In the genomic region with DNA sequence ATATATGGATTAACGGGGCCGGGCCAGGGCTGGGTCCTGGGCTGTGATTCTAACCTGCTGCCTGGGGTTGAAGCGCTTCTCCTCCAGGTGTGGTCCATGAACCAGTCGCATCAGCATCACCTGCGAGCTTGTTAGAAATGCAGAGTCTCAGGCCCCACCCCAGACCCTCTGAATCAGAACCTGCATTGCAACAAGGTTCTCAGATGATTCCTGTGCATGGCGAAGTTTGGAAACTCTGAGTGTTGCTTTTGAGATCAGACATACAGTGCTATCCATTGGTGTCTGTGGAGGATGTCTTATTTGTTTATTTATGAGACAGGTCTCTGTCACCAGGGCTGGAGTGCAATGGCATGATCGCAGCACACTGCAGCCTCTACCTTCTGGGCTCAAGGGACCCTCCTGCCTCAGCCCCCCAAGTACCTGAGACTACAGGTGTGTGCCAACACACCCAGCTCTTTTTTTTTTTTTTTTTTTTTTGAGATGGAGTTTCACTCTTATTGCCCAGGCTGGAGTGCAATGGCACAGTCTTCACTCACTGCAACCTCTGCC, we compare ENCODE assay signal across 19 cellular contexts.
DNase-seq lines count a peak whose midpoint lies in the region; ATAC-seq lines count a peak whose summit lies in the region.
"Had no signal": no experiment of that assay in that cellular context is flagged by ENCODE, and none has a peak within 500 bp of the region (broad histone marks: within the 10 kb centered on the region; RNA-seq: fewer than 3 reads in every experiment).

No MANE protein-coding gene starts in this region.

- no peaks in the 10 kb centered on the region for H3K9me3 ChIP-seq in T-helper 17 cell (ENCODE audit: control insufficient read depth, low read length, poor library complexity, severe bottlenecking)
- no peaks in the 10 kb centered on the region for H3K9me3 ChIP-seq in neuronal stem cell (replicated peaks in 1 of 2; ENCODE audit: control insufficient read depth in 2 of 2, insufficient read depth in 1 of 2, low read depth in 1 of 2, low read length in 2 of 2)
- H3K9me3 ChIP-seq: transverse colon had no signal

- no peak overlapping the region for H3K4ac ChIP-seq in neuronal stem cell (ENCODE audit: low read length)

- WGBS in neuronal stem cell (ENCODE audit: extremely low coverage in 2 of 2, insufficient read length in 2 of 2, insufficient replicate concordance in 1 of 2), 2 donors = no CpG with 5 or more reads among the region's 7 CpGs

- H3K4me3 Mint-ChIP-seq in activated naive CD4-positive, alpha-beta T cell treated with anti-CD3 and anti-CD28 coated beads for 36 hours = no peak overlapping the region
- H3K4me3 Mint-ChIP-seq in T-helper 17 cell = no peak overlapping the region
- no peak overlapping the region for H3K4me3 Mint-ChIP-seq in activated naive CD8-positive, alpha-beta T cell treated with anti-CD3 and anti-CD28 coated beads, Interleukin-2, amount 10 ng/mL, durations not matched to agents 7 days and 5 days
- H3K4me3 Mint-ChIP-seq: CD14-positive monocyte; stimulated activated naive B cell treated with anti-CD40 and anti-IgM and Interleukin-4, amounts not matched to agents 10 μg/mL and 1 μg/mL and 100 μg/mL, for 72 hours had no signal

- no peak overlapping the region for H3K23ac ChIP-seq in neuronal stem cell (ENCODE audit: low read depth, low read length, poor library complexity)

- no peak overlapping the region for H3K27ac ChIP-seq in neuronal stem cell (replicated peaks; ENCODE audit: low read length)

- peaks cover 14 to 29% of the 10 kb centered on the region in 2 donors for H3K4me1 ChIP-seq in neuronal stem cell (ENCODE audit: control insufficient read depth in 2 of 2, insufficient read depth in 1 of 2, low read depth in 1 of 2, low read length in 2 of 2)

- no peak overlapping the region for H3K4me3 ChIP-seq in neuronal stem cell (ENCODE audit: low read length in 2 of 2)
- H3K4me3 ChIP-seq: K562, transverse colon had no signal

- no peaks in the 10 kb centered on the region for H3K79me1 ChIP-seq in neuronal stem cell (ENCODE audit: low read depth, low read length)

- H2BK5ac ChIP-seq in neuronal stem cell (ENCODE audit: low read length) = no peak overlapping the region

- intact Hi-C loops in activated naive CD4-positive, alpha-beta T cell treated with anti-CD3 and anti-CD28 coated beads for 36 hours (cut with micrococcal nuclease) = loop anchor here (5.0 kb wide), 1 partner anchor 350 kb away; the partner anchor contains the start of gene BPTF

- no peak overlapping the region for H2AK5ac ChIP-seq in neuronal stem cell (ENCODE audit: low read depth, low read length)

- no peak overlapping the region for H4K8ac ChIP-seq in neuronal stem cell (ENCODE audit: low read depth, low read length)

- H3K27me3 Mint-ChIP-seq in activated naive CD4-positive, alpha-beta T cell treated with anti-CD3 and anti-CD28 coated beads for 36 hours (ENCODE audit: low read depth) = no peaks in the 10 kb centered on the region
- no peaks in the 10 kb centered on the region for H3K27me3 Mint-ChIP-seq in T-helper 17 cell
- no peaks in the 10 kb centered on the region for H3K27me3 Mint-ChIP-seq in activated naive CD8-positive, alpha-beta T cell treated with anti-CD3 and anti-CD28 coated beads, Interleukin-2, amount 10 ng/mL, durations not matched to agents 7 days and 5 days
- H3K27me3 Mint-ChIP-seq: stimulated activated naive B cell treated with anti-CD40 and anti-IgM and Interleukin-4, amounts not matched to agents 10 μg/mL and 1 μg/mL and 100 μg/mL, for 72 hours had no signal

- CTCF ChIA-PET in activated naive CD4-positive, alpha-beta T cell treated with anti-CD3 and anti-CD28 coated beads for 36 hours (lab: Charles Lee) = interaction anchor here (0.6 to 13.8 kb wide), 8 partner anchors 12 to 99 kb away, joined by 3 to 245 read pairs (median 18); partner anchors contain the start of gene PITPNC1

- ATAC-seq in T-helper 17 cell (no peak), HG02938 (IDR thresholded peaks at IDR 0.05; ENCODE audit: unreplicated experiment) (no peak), GM21447 (IDR thresholded peaks at IDR 0.05; ENCODE audit: unreplicated experiment) (no peak)
- ATAC-seq in activated naive CD8-positive, alpha-beta T cell treated with anti-CD3 and anti-CD28 coated beads, Interleukin-2, amount 10 ng/mL, durations not matched to agents 7 days and 5 days (ENCODE audit: low read depth) = no peak
- ATAC-seq: K562; sciatic nerve; stimulated activated naive B cell treated with anti-CD40 and anti-IgM and Interleukin-4, amounts not matched to agents 10 μg/mL and 1 μg/mL and 100 μg/mL, for 72 hours had no signal

- no peak overlapping the region for H3K14ac ChIP-seq in neuronal stem cell (ENCODE audit: low read length)

- peak overlapping the region; percentile 99 for H3K27ac Mint-ChIP-seq in activated naive CD4-positive, alpha-beta T cell treated with anti-CD3 and anti-CD28 coated beads for 36 hours
- H3K27ac Mint-ChIP-seq in T-helper 17 cell = peak overlapping the region; percentile 98
- peak overlapping the region; percentile 70 for H3K27ac Mint-ChIP-seq in activated naive CD8-positive, alpha-beta T cell treated with anti-CD3 and anti-CD28 coated beads, Interleukin-2, amount 10 ng/mL, durations not matched to agents 7 days and 5 days
- H3K27ac Mint-ChIP-seq: stimulated activated naive B cell treated with anti-CD40 and anti-IgM and Interleukin-4, amounts not matched to agents 10 μg/mL and 1 μg/mL and 100 μg/mL, for 72 hours had no signal

- no peak overlapping the region for H4K91ac ChIP-seq in neuronal stem cell (ENCODE audit: low read depth, low read length, poor library complexity)

- H2BK15ac ChIP-seq in neuronal stem cell (ENCODE audit: low read length) = peak overlapping the region; percentile 72

- H3K4me2 ChIP-seq in neuronal stem cell (ENCODE audit: insufficient read depth, low read length, poor library complexity, severe bottlenecking) = no peak overlapping the region

- peaks cover 73% of the 10 kb centered on the region for H3K4me1 Mint-ChIP-seq in activated naive CD4-positive, alpha-beta T cell treated with anti-CD3 and anti-CD28 coated beads for 36 hours (ENCODE audit: low read depth)
- peaks cover 51% of the 10 kb centered on the region for H3K4me1 Mint-ChIP-seq in T-helper 17 cell
- H3K4me1 Mint-ChIP-seq in activated naive CD8-positive, alpha-beta T cell treated with anti-CD3 and anti-CD28 coated beads, Interleukin-2, amount 10 ng/mL, durations not matched to agents 7 days and 5 days = peaks cover 65% of the 10 kb centered on the region

- peak; percentile 63 for DNase-seq in activated naive CD4-positive, alpha-beta T cell treated with anti-CD3 and anti-CD28 coated beads for 36 hours
- DNase-seq in activated naive CD4-positive, alpha-beta T cell (lab: John Stamatoyannopoulos, UW) = no peak
- DNase-seq in T-helper 17 cell (no peak), neuronal stem cell (ENCODE audit: low spot score) (no peak), nucleus accumbens (lab: John Stamatoyannopoulos, UW) (no peak)
- DNase-seq in activated naive CD8-positive, alpha-beta T cell treated with anti-CD3 and anti-CD28 coated beads, Interleukin-2, amount 10 ng/mL, durations not matched to agents 7 days and 5 days = no peak
- DNase-seq: effector CD8-positive, alpha-beta T cell; GDM1; mesenchymal stem cell; MM.1S; NCI-H1436 treated with DMSO at 0.1 percent for 48 hours; NCI-H526 treated with DMSO at 0.1 percent for 48 hours; stimulated activated naive B cell treated with anti-CD40 and anti-IgM and Interleukin-4, amounts not matched to agents 10 μg/mL and 1 μg/mL and 100 μg/mL, for 72 hours; transverse colon had no signal

- no peak overlapping the region for H2BK120ac ChIP-seq in neuronal stem cell (ENCODE audit: low read depth, low read length)

- no peaks in the 10 kb centered on the region for H3K36me3 ChIP-seq in neuronal stem cell (replicated peaks in 1 of 2; ENCODE audit: control insufficient read depth in 2 of 2, insufficient read depth in 2 of 2, low read length in 2 of 2)
- H3K36me3 ChIP-seq: transverse colon had no signal

- H3K27me3 ChIP-seq in neuronal stem cell (ENCODE audit: control insufficient read depth in 3 of 3, insufficient read depth in 3 of 3, low read depth in 1 of 3, low read length in 3 of 3) = no peaks in the 10 kb centered on the region
- H3K27me3 ChIP-seq: transverse colon had no signal

- H2BK12ac ChIP-seq in neuronal stem cell (ENCODE audit: low read length) = no peak overlapping the region

- POLR2A ChIA-PET in activated naive CD8-positive, alpha-beta T cell treated with anti-CD3 and anti-CD28 coated beads, Interleukin-2, amount 10 ng/mL, durations not matched to agents 7 days and 5 days (lab: Charles Lee) = interaction anchor here (1.0 to 7.7 kb wide), 9 partner anchors 8 to 99 kb away, joined by 3 to 120 read pairs (median 10); partner anchors contain the start of gene PITPNC1

- H3K18ac ChIP-seq in neuronal stem cell (ENCODE audit: low read length) = no peak overlapping the region

- H2AFZ ChIP-seq in neuronal stem cell (ENCODE audit: low read length) = no peak overlapping the region

- H3K36me3 Mint-ChIP-seq in activated naive CD4-positive, alpha-beta T cell treated with anti-CD3 and anti-CD28 coated beads for 36 hours (ENCODE audit: low read depth) = no peaks in the 10 kb centered on the region
- no peaks in the 10 kb centered on the region for H3K36me3 Mint-ChIP-seq in T-helper 17 cell (ENCODE audit: low read depth)
- H3K36me3 Mint-ChIP-seq in activated naive CD8-positive, alpha-beta T cell treated with anti-CD3 and anti-CD28 coated beads, Interleukin-2, amount 10 ng/mL, durations not matched to agents 7 days and 5 days = peaks cover 12% of the 10 kb centered on the region

- peaks cover 2% of the 10 kb centered on the region for H3K9me3 Mint-ChIP-seq in activated naive CD4-positive, alpha-beta T cell treated with anti-CD3 and anti-CD28 coated beads for 36 hours
- no peaks in the 10 kb centered on the region for H3K9me3 Mint-ChIP-seq in activated naive CD8-positive, alpha-beta T cell treated with anti-CD3 and anti-CD28 coated beads, Interleukin-2, amount 10 ng/mL, durations not matched to agents 7 days and 5 days
- H3K9me3 Mint-ChIP-seq: CD14-positive monocyte had no signal

- no peak overlapping the region for H3K9ac ChIP-seq in neuronal stem cell (ENCODE audit: low read depth, low read length, poor library complexity)
